Comparison of ENCODE assay signal across 28 cellular contexts in the genomic region with DNA sequence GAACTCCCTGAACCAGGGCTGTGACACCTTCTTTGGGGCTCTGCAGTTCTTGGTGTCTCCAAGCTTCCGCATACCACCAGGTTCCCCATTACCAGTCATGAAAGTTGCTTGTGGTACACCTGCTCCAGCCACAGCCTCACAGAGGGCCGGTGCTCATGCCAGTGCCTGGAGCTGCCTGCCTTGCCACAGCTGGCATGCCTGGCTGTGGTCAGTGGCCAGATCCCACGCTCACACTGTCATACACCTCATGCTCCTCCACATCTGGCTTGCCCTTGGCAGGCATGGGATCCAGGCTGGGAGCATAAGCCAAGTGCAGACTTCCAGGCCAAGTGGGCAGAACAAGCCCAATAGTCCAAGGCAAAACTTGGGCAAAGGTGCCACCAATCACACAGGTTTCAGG.
"Had no signal": no experiment of that assay in that cellular context is flagged by ENCODE, and none has a peak within 500 bp of the region (broad histone marks: within the 10 kb centered on the region; RNA-seq: fewer than 3 reads in every experiment).

No MANE protein-coding gene starts in this region.

- H3K4me3 ChIP-seq: left lung, lower lobe of right lung, neural progenitor cell, ovary, right atrium auricular region, right lobe of liver, smooth muscle cell, stomach, testis, thyroid gland, transverse colon, upper lobe of left lung, vagina had no signal

- H3K4me2 ChIP-seq: neural progenitor cell, smooth muscle cell had no signal

- H2AFZ ChIP-seq: neural progenitor cell had no signal

- H3K27me3 ChIP-seq: left lung, neural progenitor cell, ovary, right atrium auricular region, right lobe of liver, stomach, testis, thyroid gland, transverse colon, upper lobe of left lung, vagina had no signal

- ATAC-seq: left colon; left lung; stimulated activated naive B cell treated with anti-CD40 and anti-IgM and Interleukin-4, amounts not matched to agents 10 μg/mL and 1 μg/mL and 100 μg/mL, for 72 hours; stimulated activated naive CD8-positive, alpha-beta T cell treated with anti-CD3 and anti-CD28 coated beads, Interleukin-15, Interleukin-2, amounts not matched to agents 100 U/mL and 50 U/mL, for 24 hours had no signal

- H3K4me1 ChIP-seq: left lung, lower lobe of right lung, neural progenitor cell, right atrium auricular region, right lobe of liver, stomach, testis, thyroid gland, transverse colon, upper lobe of left lung, vagina had no signal

- DNase-seq: hypothalamus; immature natural killer cell; kidney; left colon; lower lobe of right lung; mesendoderm; naive B cell; natural killer cell; nephron progenitor cell; ovary; stimulated activated CD4-positive, alpha-beta T cell treated with anti-CD3 and anti-CD28 coated beads, Interleukin-12 subunit alpha, Interleukin-12 subunit beta, amount 100 ng/mL, for 4 hours; stimulated activated CD4-positive, alpha-beta T cell treated with anti-CD3 and anti-CD28 coated beads, Interleukin-15, amount 100 ng/mL, for 24 hours; stimulated activated CD4-positive, alpha-beta T cell treated with anti-CD3 and anti-CD28 coated beads, Interleukin-2, amount 100 ng/mL, for 24 hours; stimulated activated CD4-positive, alpha-beta T cell treated with anti-CD3 and anti-CD28 coated beads, Interleukin-4, amount 100 ng/mL, for 1 hour; stimulated activated naive B cell treated with anti-CD40 and anti-IgM and Interleukin-4, amounts not matched to agents 10 μg/mL and 1 μg/mL and 100 μg/mL, for 72 hours; stimulated activated naive CD8-positive, alpha-beta T cell treated with anti-CD3 and anti-CD28 coated beads, Interleukin-15, Interleukin-2, amounts not matched to agents 100 U/mL and 50 U/mL, for 24 hours; stomach; testis; thyroid gland; transverse colon had no signal

- FAIRE-seq: islet of Langerhans, kidney had no signal

- H3K36me3 ChIP-seq: left lung, lower lobe of right lung, neural progenitor cell, ovary, right atrium auricular region, right lobe of liver, stomach, thyroid gland, transverse colon, upper lobe of left lung, vagina had no signal

- H3K9me3 ChIP-seq: ovary, right atrium auricular region, right lobe of liver, testis, thyroid gland, transverse colon, vagina had no signal

- H3K27ac ChIP-seq: left lung, lower lobe of right lung, neural progenitor cell, ovary, right atrium auricular region, right lobe of liver, stomach, testis, thyroid gland, transverse colon, upper lobe of left lung, vagina had no signal

- H3K9ac ChIP-seq: neural progenitor cell had no signal
